In the genomic region with DNA sequence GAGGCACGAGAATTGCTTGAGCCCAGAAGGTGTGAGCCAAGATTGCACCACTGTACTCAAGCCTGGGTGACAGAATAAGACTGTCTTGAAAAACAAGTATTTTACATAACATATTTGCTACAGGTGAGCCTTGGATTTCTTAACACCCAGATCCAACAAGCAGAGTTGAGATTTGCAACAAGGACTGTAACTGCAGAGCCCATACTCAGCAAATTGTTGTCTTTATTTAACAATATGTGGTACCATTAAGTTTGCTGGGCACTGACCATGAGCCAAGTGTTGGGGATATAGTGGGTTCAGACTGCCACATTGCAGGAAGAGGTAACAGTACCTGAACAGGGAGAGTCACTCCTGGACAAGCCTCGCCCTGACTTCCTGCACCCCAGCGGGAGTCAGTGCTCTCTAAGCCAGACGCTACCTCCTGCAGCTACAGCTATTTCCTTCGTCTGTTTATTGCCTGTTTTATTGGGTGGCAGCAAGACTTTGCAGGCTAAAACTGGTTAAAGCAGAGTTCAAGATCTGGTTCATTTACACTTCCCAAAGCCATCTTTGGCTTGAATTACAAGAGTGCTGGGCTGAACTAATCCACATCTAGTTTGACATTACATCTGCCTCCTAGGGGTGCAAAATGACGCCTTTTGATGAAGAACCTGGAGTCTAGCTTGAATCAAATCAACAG, we compare ENCODE assay signal across 2 cellular contexts.
TF ChIP-seq lines count a peak whose summit lies in the region.

No MANE protein-coding gene starts in this region.

TF ChIP-seq in SK-N-SH treated with all-trans-retinoic acid at 6 μM for 48 hours, 23 proteins besides CTCF, POLR2A, EP300 and RAD21:
- TF ChIP-seq, protein P1, sequence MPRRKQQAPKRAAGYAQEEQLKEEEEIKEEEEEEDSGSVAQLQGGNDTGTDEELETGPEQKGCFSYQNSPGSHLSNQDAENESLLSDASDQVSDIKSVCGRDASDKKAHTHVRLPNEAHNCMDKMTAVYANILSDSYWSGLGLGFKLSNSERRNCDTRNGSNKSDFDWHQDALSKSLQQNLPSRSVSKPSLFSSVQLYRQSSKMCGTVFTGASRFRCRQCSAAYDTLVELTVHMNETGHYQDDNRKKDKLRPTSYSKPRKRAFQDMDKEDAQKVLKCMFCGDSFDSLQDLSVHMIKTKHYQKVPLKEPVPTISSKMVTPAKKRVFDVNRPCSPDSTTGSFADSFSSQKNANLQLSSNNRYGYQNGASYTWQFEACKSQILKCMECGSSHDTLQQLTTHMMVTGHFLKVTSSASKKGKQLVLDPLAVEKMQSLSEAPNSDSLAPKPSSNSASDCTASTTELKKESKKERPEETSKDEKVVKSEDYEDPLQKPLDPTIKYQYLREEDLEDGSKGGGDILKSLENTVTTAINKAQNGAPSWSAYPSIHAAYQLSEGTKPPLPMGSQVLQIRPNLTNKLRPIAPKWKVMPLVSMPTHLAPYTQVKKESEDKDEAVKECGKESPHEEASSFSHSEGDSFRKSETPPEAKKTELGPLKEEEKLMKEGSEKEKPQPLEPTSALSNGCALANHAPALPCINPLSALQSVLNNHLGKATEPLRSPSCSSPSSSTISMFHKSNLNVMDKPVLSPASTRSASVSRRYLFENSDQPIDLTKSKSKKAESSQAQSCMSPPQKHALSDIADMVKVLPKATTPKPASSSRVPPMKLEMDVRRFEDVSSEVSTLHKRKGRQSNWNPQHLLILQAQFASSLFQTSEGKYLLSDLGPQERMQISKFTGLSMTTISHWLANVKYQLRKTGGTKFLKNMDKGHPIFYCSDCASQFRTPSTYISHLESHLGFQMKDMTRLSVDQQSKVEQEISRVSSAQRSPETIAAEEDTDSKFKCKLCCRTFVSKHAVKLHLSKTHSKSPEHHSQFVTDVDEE (CRISPR knock-in tag; IDR thresholded peaks at IDR 0.05), result no peak
- TF ChIP-seq GLIS3 (CRISPR knock-in tag; IDR thresholded peaks at IDR 0.05), result no peak
- no peak for TF ChIP-seq TOX (CRISPR knock-in tag; IDR thresholded peaks at IDR 0.05; ENCODE audit: borderline replicate concordance)
- TF ChIP-seq CSDC2 (CRISPR knock-in tag; IDR thresholded peaks at IDR 0.05), result no peak
- TF ChIP-seq CSRNP3 (CRISPR knock-in tag; IDR thresholded peaks at IDR 0.05), result no peak
- no peak for TF ChIP-seq ISL1 (CRISPR knock-in tag; IDR thresholded peaks at IDR 0.05)
- no peak for TF ChIP-seq ZFP30 (CRISPR knock-in tag; IDR thresholded peaks at IDR 0.05)
- no peak for TF ChIP-seq ZC3H10 (CRISPR knock-in tag; IDR thresholded peaks at IDR 0.05)
- TF ChIP-seq, protein P2, sequence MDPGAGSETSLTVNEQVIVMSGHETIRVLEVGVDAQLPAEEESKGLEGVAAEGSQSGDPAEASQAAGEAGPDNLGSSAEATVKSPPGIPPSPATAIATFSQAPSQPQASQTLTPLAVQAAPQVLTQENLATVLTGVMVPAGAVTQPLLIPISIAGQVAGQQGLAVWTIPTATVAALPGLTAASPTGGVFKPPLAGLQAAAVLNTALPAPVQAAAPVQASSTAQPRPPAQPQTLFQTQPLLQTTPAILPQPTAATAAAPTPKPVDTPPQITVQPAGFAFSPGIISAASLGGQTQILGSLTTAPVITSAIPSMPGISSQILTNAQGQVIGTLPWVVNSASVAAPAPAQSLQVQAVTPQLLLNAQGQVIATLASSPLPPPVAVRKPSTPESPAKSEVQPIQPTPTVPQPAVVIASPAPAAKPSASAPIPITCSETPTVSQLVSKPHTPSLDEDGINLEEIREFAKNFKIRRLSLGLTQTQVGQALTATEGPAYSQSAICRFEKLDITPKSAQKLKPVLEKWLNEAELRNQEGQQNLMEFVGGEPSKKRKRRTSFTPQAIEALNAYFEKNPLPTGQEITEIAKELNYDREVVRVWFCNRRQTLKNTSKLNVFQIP (CRISPR knock-in tag; IDR thresholded peaks at IDR 0.05; ENCODE audit: borderline replicate concordance, low read depth), result no peak
TF ChIP-seq in SK-N-SH treated with all-trans-retinoic acid at 6 μM for 48 hours: peak in this region for 0.

TF ChIP-seq in SK-N-SH, 30 proteins besides CTCF, POLR2A, EP300 and RAD21 (continued from another document):
- TF ChIP-seq, protein P3, sequence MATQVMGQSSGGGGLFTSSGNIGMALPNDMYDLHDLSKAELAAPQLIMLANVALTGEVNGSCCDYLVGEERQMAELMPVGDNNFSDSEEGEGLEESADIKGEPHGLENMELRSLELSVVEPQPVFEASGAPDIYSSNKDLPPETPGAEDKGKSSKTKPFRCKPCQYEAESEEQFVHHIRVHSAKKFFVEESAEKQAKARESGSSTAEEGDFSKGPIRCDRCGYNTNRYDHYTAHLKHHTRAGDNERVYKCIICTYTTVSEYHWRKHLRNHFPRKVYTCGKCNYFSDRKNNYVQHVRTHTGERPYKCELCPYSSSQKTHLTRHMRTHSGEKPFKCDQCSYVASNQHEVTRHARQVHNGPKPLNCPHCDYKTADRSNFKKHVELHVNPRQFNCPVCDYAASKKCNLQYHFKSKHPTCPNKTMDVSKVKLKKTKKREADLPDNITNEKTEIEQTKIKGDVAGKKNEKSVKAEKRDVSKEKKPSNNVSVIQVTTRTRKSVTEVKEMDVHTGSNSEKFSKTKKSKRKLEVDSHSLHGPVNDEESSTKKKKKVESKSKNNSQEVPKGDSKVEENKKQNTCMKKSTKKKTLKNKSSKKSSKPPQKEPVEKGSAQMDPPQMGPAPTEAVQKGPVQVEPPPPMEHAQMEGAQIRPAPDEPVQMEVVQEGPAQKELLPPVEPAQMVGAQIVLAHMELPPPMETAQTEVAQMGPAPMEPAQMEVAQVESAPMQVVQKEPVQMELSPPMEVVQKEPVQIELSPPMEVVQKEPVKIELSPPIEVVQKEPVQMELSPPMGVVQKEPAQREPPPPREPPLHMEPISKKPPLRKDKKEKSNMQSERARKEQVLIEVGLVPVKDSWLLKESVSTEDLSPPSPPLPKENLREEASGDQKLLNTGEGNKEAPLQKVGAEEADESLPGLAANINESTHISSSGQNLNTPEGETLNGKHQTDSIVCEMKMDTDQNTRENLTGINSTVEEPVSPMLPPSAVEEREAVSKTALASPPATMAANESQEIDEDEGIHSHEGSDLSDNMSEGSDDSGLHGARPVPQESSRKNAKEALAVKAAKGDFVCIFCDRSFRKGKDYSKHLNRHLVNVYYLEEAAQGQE (IDR thresholded peaks at IDR 0.05; ENCODE audit: low read depth, low read length), result no peak
